10 cellular contexts compared by ENCODE assay signal in genomic region chr20:20744170-20744725, GRCh38. TPM values are rescaled to one million over a fixed set of nuclear protein-coding genes. Genes with fewer than 3 reads are reported as not detected.
DNase-seq lines count a peak whose midpoint lies in the region; TF ChIP-seq lines count a peak whose summit lies in the region.
"Had no signal": no experiment of that assay in that cellular context is flagged by ENCODE, and none has a peak within 500 bp of the region (broad histone marks: within the 10 kb centered on the region; RNA-seq: fewer than 3 reads in every experiment).

No MANE protein-coding gene starts in this region.

- no peak overlapping the region for H3K23ac ChIP-seq in neuronal stem cell (ENCODE audit: low read depth, low read length, poor library complexity)

- no peak overlapping the region for H4K91ac ChIP-seq in neuronal stem cell (ENCODE audit: low read depth, low read length, poor library complexity)

- H3K4me1 ChIP-seq in esophagus (ENCODE audit: control insufficient read depth in 2 of 2, insufficient read depth in 2 of 2, low read length in 1 of 2) (peaks cover 0 to 7% of the 10 kb centered on the region in 2 donors), neuronal stem cell (ENCODE audit: control insufficient read depth in 2 of 2, insufficient read depth in 1 of 2, low read depth in 1 of 2, low read length in 2 of 2) (peaks cover 12% of the 10 kb centered on the region in 2 donors)

- H3K27ac ChIP-seq in C4-2B (peak overlapping the region; percentile 80), esophagus (ENCODE audit: low read depth in 2 of 2, low read length in 1 of 2) (peak overlapping the region; percentile 52 to 58), neuronal stem cell (replicated peaks; ENCODE audit: low read length) (peak overlapping the region; percentile 88)

- H3K9ac ChIP-seq in neuronal stem cell (ENCODE audit: low read depth, low read length, poor library complexity), result no peak overlapping the region

- peak overlapping the region; percentile 61 for H2BK120ac ChIP-seq in neuronal stem cell (ENCODE audit: low read depth, low read length)

- H2BK15ac ChIP-seq in neuronal stem cell (ENCODE audit: low read length), result no peak overlapping the region

- peaks cover 0 to 3% of the 10 kb centered on the region in 2 donors for H3K9me3 ChIP-seq in esophagus (ENCODE audit: control insufficient read depth in 2 of 2, insufficient read depth in 1 of 2, low read depth in 1 of 2, low read length in 1 of 2)
- H3K9me3 ChIP-seq in neuronal stem cell (replicated peaks in 1 of 2; ENCODE audit: control insufficient read depth in 2 of 2, insufficient read depth in 1 of 2, low read depth in 1 of 2, low read length in 2 of 2), result peaks cover 0 to 12% of the 10 kb centered on the region in 2 donors

- TF ChIP-seq CTCF in C4-2B (conservative IDR thresholded peaks at IDR 0.05), result no peak

- peak; percentile 90 for DNase-seq in NCI-H345 treated with DMSO at 0.1 percent for 48 hours (lab: John Stamatoyannopoulos, UW; ENCODE audit: unreplicated experiment)
- no peak for DNase-seq in neuronal stem cell (ENCODE audit: low spot score)
- DNase-seq in activated naive CD4-positive, alpha-beta T cell treated with Interleukin-2 at 50 U/mL for 16 hours, result no peak
- DNase-seq in stimulated activated CD4-positive, alpha-beta T cell treated with anti-CD3 and anti-CD28 coated beads, Interleukin-1b, Interleukin-23, amount 100 ng/mL, for 48 hours, result no peak
- DNase-seq in DMS 273 treated with DMSO at 0.1 percent for 48 hours (lab: John Stamatoyannopoulos, UW), result no peak
- DNase-seq in stimulated activated CD4-positive, alpha-beta T cell treated with anti-CD3 and anti-CD28 coated beads, Interleukin-4, amount 100 ng/mL, for 1 hour, result no peak
- DNase-seq: activated T-cell treated with anti-CD3 and anti-CD28 coated beads, Interleukin-2, amount 50 U/mL, for 24 hours; SW 1271 had no signal

- H3K79me1 ChIP-seq in neuronal stem cell (ENCODE audit: low read depth, low read length), result no peaks in the 10 kb centered on the region

- peak overlapping the region; percentile 14 for H2BK5ac ChIP-seq in neuronal stem cell (ENCODE audit: low read length)

- H4K8ac ChIP-seq in neuronal stem cell (ENCODE audit: low read depth, low read length), result no peak overlapping the region

- H2AFZ ChIP-seq in neuronal stem cell (ENCODE audit: low read length), result peak overlapping the region; percentile 84

- peak overlapping the region; percentile 76 for H3K18ac ChIP-seq in neuronal stem cell (ENCODE audit: low read length)

- H3K14ac ChIP-seq in neuronal stem cell (ENCODE audit: low read length), result peak overlapping the region; percentile 28

- no peak overlapping the region for H2BK12ac ChIP-seq in neuronal stem cell (ENCODE audit: low read length)

- no peak overlapping the region for H3K4ac ChIP-seq in neuronal stem cell (ENCODE audit: low read length)

- no peaks in the 10 kb centered on the region for H3K27me3 ChIP-seq in esophagus (ENCODE audit: control insufficient read depth in 1 of 2, insufficient read depth in 2 of 2, low read length in 2 of 2)
- no peaks in the 10 kb centered on the region for H3K27me3 ChIP-seq in neuronal stem cell (ENCODE audit: control insufficient read depth in 3 of 3, insufficient read depth in 3 of 3, low read depth in 1 of 3, low read length in 3 of 3)

- H3K4me3 ChIP-seq in esophagus (ENCODE audit: low read depth in 1 of 2, low read length in 2 of 2), result no peak overlapping the region
- H3K4me3 ChIP-seq in neuronal stem cell (ENCODE audit: low read length in 2 of 2), result peak overlapping the region in 1 of 2 donors; percentile 44

- H3K36me3 ChIP-seq in esophagus (ENCODE audit: control insufficient read depth in 2 of 2, insufficient read depth in 2 of 2, low read length in 1 of 2) (no peaks in the 10 kb centered on the region), neuronal stem cell (replicated peaks in 1 of 2; ENCODE audit: control insufficient read depth in 2 of 2, insufficient read depth in 2 of 2, low read length in 2 of 2) (no peaks in the 10 kb centered on the region)

- WGBS in esophagus, 2 donors, result 31 to 39% methylated on average over 5 of the region's 5 CpGs
- no CpG with 5 or more reads among the region's 5 CpGs for WGBS in neuronal stem cell (ENCODE audit: extremely low coverage in 2 of 2, insufficient read length in 2 of 2, insufficient replicate concordance in 1 of 2), 2 donors

- no peak overlapping the region for H3K4me2 ChIP-seq in neuronal stem cell (ENCODE audit: insufficient read depth, low read length, poor library complexity, severe bottlenecking)

- H2AK5ac ChIP-seq in neuronal stem cell (ENCODE audit: low read depth, low read length), result no peak overlapping the region

RNA-seq across cellular contexts. Expression of gene RALGAPA2, which starts 31.8 kb away (rescaled TPM):
- 1 to 10 TPM; 3.5 to 3.7 TPM for polyA plus RNA-seq in esophagus
- polyA plus RNA-seq in neuronal stem cell (2013, experiment 1 of 2), result 6.5 TPM
- polyA plus RNA-seq in neuronal stem cell (2013, experiment 2 of 2), result 6.5 TPM
